18 cellular contexts compared by ENCODE assay signal in genomic region chr7:101140339-101140699, GRCh38. TPM values are rescaled to one million over a fixed set of nuclear protein-coding genes. Genes with fewer than 3 reads are reported as not detected.
DNase-seq lines count a peak whose midpoint lies in the region; ATAC-seq and TF ChIP-seq lines count a peak whose summit lies in the region.
"Had no signal": no experiment of that assay in that cellular context is flagged by ENCODE, and none has a peak within 500 bp of the region (broad histone marks: within the 10 kb centered on the region; RNA-seq: fewer than 3 reads in every experiment).

No MANE protein-coding gene starts in this region.

- DNase-seq in MCF 10A (ENCODE audit: unreplicated experiment) (no peak), breast epithelium (ENCODE audit: low spot score in 2 of 2) (no peak), T-helper 17 cell (no peak), fibroblast of gingiva (ENCODE audit: low read depth) (peak; percentile 22), smooth muscle cell (lab: John Stamatoyannopoulos, UW; ENCODE audit: unreplicated experiment) (no peak), activated gamma-delta T cell treated with Interleukin-2 at 50 U/mL for 16 hours (no peak), NCI-H748 (lab: John Stamatoyannopoulos, UW; ENCODE audit: unreplicated experiment) (no peak), foreskin melanocyte (no peak)
- DNase-seq: activated CD4-positive, alpha-beta memory T cell treated with anti-CD3 and anti-CD28 coated beads for 36 hours; aorta; NCI-H226 had no signal

- no peaks in the 10 kb centered on the region for H3K27me3 Mint-ChIP-seq in MCF 10A (ENCODE audit: insufficient read depth, unreplicated experiment)
- H3K27me3 Mint-ChIP-seq in T-helper 17 cell: peaks cover 42% of the 10 kb centered on the region

- H3K9me3 ChIP-seq in breast epithelium (no peaks in the 10 kb centered on the region), T-helper 17 cell (ENCODE audit: control insufficient read depth, low read length, poor library complexity, severe bottlenecking) (no peaks in the 10 kb centered on the region), smooth muscle cell (replicated peaks; ENCODE audit: low read depth) (no peaks in the 10 kb centered on the region)
- H3K9me3 ChIP-seq: gastroesophageal sphincter, thoracic aorta had no signal

- H3K36me3 ChIP-seq in breast epithelium (no peaks in the 10 kb centered on the region), smooth muscle cell (ENCODE audit: low read depth) (no peaks in the 10 kb centered on the region)

- no peaks in the 10 kb centered on the region for H3K79me2 ChIP-seq in smooth muscle cell (ENCODE audit: low read depth)

- H3K4me1 Mint-ChIP-seq in MCF 10A (ENCODE audit: insufficient read depth, unreplicated experiment) (peaks cover 43% of the 10 kb centered on the region), T-helper 17 cell (peaks cover 20% of the 10 kb centered on the region)

- intact Hi-C loops in MCF 10A (cut with micrococcal nuclease) (no loop called here), breast epithelium (cut with DNase I; ENCODE audit: low total_unique reads) (loop anchor here (5.0 to 10.0 kb wide), 2 partner anchors 52 to 144 kb away; no protein-coding TSS in a partner anchor)

- H3K36me3 Mint-ChIP-seq in MCF 10A (ENCODE audit: insufficient read depth, unreplicated experiment): peaks cover 8% of the 10 kb centered on the region
- peaks cover 2% of the 10 kb centered on the region for H3K36me3 Mint-ChIP-seq in T-helper 17 cell (ENCODE audit: low read depth)
- H3K36me3 Mint-ChIP-seq: activated CD4-positive, alpha-beta memory T cell treated with anti-CD3 and anti-CD28 coated beads for 36 hours had no signal

- ATAC-seq in T-helper 17 cell: no peak
- ATAC-seq: gastroesophageal sphincter had no signal

- H3K27ac Mint-ChIP-seq in MCF 10A (ENCODE audit: low read depth, unreplicated experiment) (peak overlapping the region; percentile 73), T-helper 17 cell (peak overlapping the region; percentile 85)
- H3K27ac Mint-ChIP-seq: activated CD4-positive, alpha-beta memory T cell treated with anti-CD3 and anti-CD28 coated beads for 36 hours; activated T-helper 2 cell treated with anti-CD3 and anti-CD28 coated beads, Interferon-gamma antibody, Interleukin-2, Interleukin-4, amounts not matched to agents 10 μg/mL and 5 μg/mL and 100 μg/mL, durations not matched to agents 14 hours and 24 hours and 36 hours had no signal

- no peak for TF ChIP-seq POLR2A in breast epithelium (IDR thresholded peaks at IDR 0.05)

- H3K4me2 ChIP-seq in smooth muscle cell: no peak overlapping the region

- H3K4me3 Mint-ChIP-seq in MCF 10A (ENCODE audit: unreplicated experiment) (no peak overlapping the region), T-helper 17 cell (no peak overlapping the region)
- H3K4me3 Mint-ChIP-seq: activated CD4-positive, alpha-beta memory T cell treated with anti-CD3 and anti-CD28 coated beads for 36 hours had no signal

- no peaks in the 10 kb centered on the region for H3K9me3 Mint-ChIP-seq in MCF 10A (ENCODE audit: unreplicated experiment)
- H3K9me3 Mint-ChIP-seq: activated CD4-positive, alpha-beta memory T cell treated with anti-CD3 and anti-CD28 coated beads for 36 hours; activated T-helper 2 cell treated with anti-CD3 and anti-CD28 coated beads, Interferon-gamma antibody, Interleukin-2, Interleukin-4, amounts not matched to agents 10 μg/mL and 5 μg/mL and 100 μg/mL, durations not matched to agents 14 hours and 24 hours and 36 hours had no signal

- no peaks in the 10 kb centered on the region for H3K4me1 ChIP-seq in breast epithelium
- peaks cover 4% of the 10 kb centered on the region for H3K4me1 ChIP-seq in smooth muscle cell (ENCODE audit: low read depth)

- no peak overlapping the region for H3K9ac ChIP-seq in smooth muscle cell (ENCODE audit: low read depth)

- H3K4me3 ChIP-seq in breast epithelium: no peak overlapping the region
- H3K4me3 ChIP-seq in smooth muscle cell: no peak overlapping the region
- H3K4me3 ChIP-seq: gastroesophageal sphincter, thoracic aorta had no signal

- CTCF ChIA-PET in MCF 10A (lab: Yijun Ruan, JAX): interaction anchor here (1.3 to 7.7 kb wide), 6 partner anchors 15 to 104 kb away, joined by 3 to 203 read pairs (median 31); partner anchors contain the start of genes AP1S1 and FIS1

- POLR2A ChIA-PET in MCF 10A (lab: Yijun Ruan, JAX): interaction anchor here (0.6 to 1.7 kb wide), 7 partner anchors 15 to 106 kb away, joined by 3 to 12 read pairs (median 4); partner anchors contain the start of gene TRIM56

- H4K20me1 ChIP-seq in smooth muscle cell (ENCODE audit: low read depth): no peaks in the 10 kb centered on the region

- peaks cover 17% of the 10 kb centered on the region for H3F3A ChIP-seq in smooth muscle cell (ENCODE audit: low read depth)

- H3K27me3 ChIP-seq in breast epithelium: no peaks in the 10 kb centered on the region
- H3K27me3 ChIP-seq in smooth muscle cell (ENCODE audit: low read depth): no peaks in the 10 kb centered on the region

- WGBS in smooth muscle cell (ENCODE audit: low lambda C conversion rate): 43% methylated on average over 3 of the region's 3 CpGs

- no peak overlapping the region for H2AFZ ChIP-seq in smooth muscle cell (ENCODE audit: low read depth)

- H3K27ac ChIP-seq in breast epithelium (no peak overlapping the region), smooth muscle cell (ENCODE audit: low read depth) (peak overlapping the region; percentile 54)
- H3K27ac ChIP-seq: gastroesophageal sphincter had no signal

- BruUV-seq in MCF 10A (replicated peaks; lab: Mats Ljungman, UMichigan): no TSS peak

- TF ChIP-seq CTCF in MCF 10A (IDR thresholded peaks at IDR 0.05; ENCODE audit: unreplicated experiment) (no peak), breast epithelium (IDR thresholded peaks at IDR 0.05) (no peak), smooth muscle cell (IDR thresholded peaks at IDR 0.05; ENCODE audit: borderline replicate concordance, insufficient read depth, poor library complexity, severe bottlenecking) (no peak)

RNA-seq across cellular contexts. Expression of gene SERPINE1, which starts 13.4 kb away (rescaled TPM):
- total RNA-seq in MCF 10A (2022) (56.7 and 80.6 TPM in 2 replicates), breast epithelium (10 to 100 TPM in 1 of 3 donors, 1 to 10 TPM in 2; 6.2 to 24.3 (median 7.4) TPM), T-helper 17 cell (1 to 10 TPM in 1 of 2 donors, under 1 TPM in 1; 0.32 to 2.5 TPM), smooth muscle cell (387 and 435 TPM in 2 replicates)
- 460 and 495 TPM in 2 replicates for polyA plus RNA-seq in smooth muscle cell

RNA-seq across cellular contexts. Expression of gene AP1S1, which starts 14.0 kb away (rescaled TPM):
- 72.1 and 72.5 TPM in 2 replicates for total RNA-seq in MCF 10A (2022)
- 10 to 100 TPM; 29.6 to 55.7 (median 44.6) TPM for total RNA-seq in breast epithelium
- 10 to 100 TPM in 1 of 2 donors, 1 to 10 TPM in 1; 9.7 to 11.7 TPM for total RNA-seq in T-helper 17 cell
- 104 and 105 TPM in 2 replicates for total RNA-seq in smooth muscle cell
- polyA plus RNA-seq in smooth muscle cell: 44.0 and 51.2 TPM in 2 replicates

RNA-seq across cellular contexts. Expression of gene VGF, which starts 25.1 kb away (rescaled TPM):
- 11.2 and 12.8 TPM in 2 replicates for total RNA-seq in MCF 10A (2022)
- under 1 TPM in 1 of 3 donors, not detected in 2; 0.16 TPM for total RNA-seq in breast epithelium
- not detected for total RNA-seq in T-helper 17 cell
- total RNA-seq in smooth muscle cell: 0.85 TPM in 1 of 2 replicates, not detected in the other
- polyA plus RNA-seq in smooth muscle cell: 0.20 and 0.25 TPM in 2 replicates
- total RNA-seq: activated CD4-positive, alpha-beta memory T cell treated with anti-CD3 and anti-CD28 coated beads for 36 hours; aorta; thoracic aorta had no signal
- polyA plus RNA-seq: aorta had no signal

RNA-seq across cellular contexts. Expression of gene NAT16, which starts 39.8 kb away (rescaled TPM):
- total RNA-seq in MCF 10A (2022) (not detected in 2 replicates), breast epithelium (not detected), T-helper 17 cell (not detected), smooth muscle cell (not detected in 2 replicates)
- polyA plus RNA-seq in smooth muscle cell: not detected in 2 replicates
- total RNA-seq: activated CD4-positive, alpha-beta memory T cell treated with anti-CD3 and anti-CD28 coated beads for 36 hours; activated T-helper 2 cell treated with anti-CD3 and anti-CD28 coated beads, Interferon-gamma antibody, Interleukin-2, Interleukin-4, amounts not matched to agents 10 μg/mL and 5 μg/mL and 100 μg/mL, durations not matched to agents 14 hours and 24 hours and 36 hours; aorta; gastroesophageal sphincter; kidney epithelial cell; mucosa of gallbladder; renal cortical epithelial cell; T-helper 2 cell treated with Interferon-gamma antibody and Interleukin-4, amounts not matched to agents 100 ng/mL and 5 ng/mL, for 36 hours; thoracic aorta had no signal
- polyA plus RNA-seq: aorta had no signal

RNA-seq across cellular contexts. Expression of gene TRIM56, which starts 55.0 kb away (rescaled TPM):
- 29.6 and 36.8 TPM in 2 replicates for total RNA-seq in MCF 10A (2022)
- total RNA-seq in breast epithelium: 10 to 100 TPM; 14.1 to 21.6 (median 19.9) TPM
- 10 to 100 TPM; 38.4 to 46.6 TPM for total RNA-seq in T-helper 17 cell
- total RNA-seq in smooth muscle cell: 2.5 and 5.4 TPM in 2 replicates
- 11.0 and 11.2 TPM in 2 replicates for polyA plus RNA-seq in smooth muscle cell
